8 cellular contexts compared by ENCODE assay signal in the genomic region with DNA sequence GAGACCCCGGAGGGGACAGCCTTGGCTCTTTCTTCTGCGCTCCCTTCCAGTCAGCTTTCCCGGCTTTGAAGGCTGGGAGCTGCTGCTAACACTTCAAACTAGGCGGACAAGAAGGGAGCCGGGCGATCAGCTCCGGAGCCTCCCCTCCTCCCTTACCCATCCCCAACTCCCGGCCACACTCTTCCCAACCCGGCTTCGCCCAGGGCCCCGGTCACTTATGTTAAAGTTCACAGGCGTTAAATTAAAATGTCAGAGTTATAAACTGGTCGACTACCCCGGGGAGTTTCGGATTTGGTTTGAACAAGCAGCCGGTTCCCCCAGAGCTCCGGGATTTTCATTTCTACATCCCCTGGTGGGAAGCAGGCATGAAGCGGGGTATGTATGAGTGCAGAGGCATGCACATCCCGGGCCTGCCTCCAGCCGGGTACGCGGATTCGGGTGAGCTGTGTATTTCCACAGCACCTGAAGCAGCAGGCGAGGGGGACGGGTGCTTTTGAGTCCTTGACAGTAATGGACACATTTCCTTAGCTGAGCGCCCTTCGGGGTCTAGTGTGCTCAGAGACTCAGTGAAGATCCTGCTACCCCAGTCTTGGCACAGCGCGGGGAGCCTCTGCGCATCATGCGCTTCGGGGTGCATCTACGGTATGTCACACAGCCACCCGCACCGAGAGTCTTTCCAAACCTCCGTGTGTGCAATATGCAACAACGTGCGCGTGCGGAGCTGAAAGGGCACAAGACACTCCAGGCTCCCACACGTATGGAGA. TPM values are rescaled to one million over a fixed set of nuclear protein-coding genes. Genes with fewer than 3 reads are reported as not detected.
DNase-seq lines count a peak whose midpoint lies in the region; ATAC-seq, FAIRE-seq and TF ChIP-seq lines count a peak whose summit lies in the region.

No MANE protein-coding gene starts in this region.

- no peaks in the 10 kb centered on the region for H3K9me3 ChIP-seq in effector memory CD4-positive, alpha-beta T cell (ENCODE audit: control insufficient read depth, low read length)

- no peak overlapping the region for H3K27ac ChIP-seq in effector memory CD4-positive, alpha-beta T cell (ENCODE audit: insufficient read depth, low read length, poor library complexity, severe bottlenecking)

- ATAC-seq in left lobe of liver (peak; percentile 20), HG02852 (IDR thresholded peaks at IDR 0.05; ENCODE audit: unreplicated experiment) (no peak)

- no peaks in the 10 kb centered on the region for H3K36me3 ChIP-seq in effector memory CD4-positive, alpha-beta T cell (ENCODE audit: control insufficient read depth, insufficient read depth, low read length)

- DNase-seq in NCI-H2227 (lab: John Stamatoyannopoulos, UW; ENCODE audit: unreplicated experiment) (peak; percentile 48), NCI-H2227 treated with DMSO at 0.1 percent for 48 hours (lab: John Stamatoyannopoulos, UW) (no peak), choroid plexus epithelial cell (ENCODE audit: low read depth) (peak; percentile 34), left lobe of liver (ENCODE audit: low spot score) (no peak), frontal cortex (ENCODE audit: low spot score in 2 of 2) (no peak)
- no peak for DNase-seq in effector memory CD4-positive, alpha-beta T cell

- peaks cover 23% of the 10 kb centered on the region for H3K4me1 Mint-ChIP-seq in stimulated activated naive CD8-positive, alpha-beta T cell treated with anti-CD3 and anti-CD28 coated beads, Interleukin-15, Interleukin-2, amounts not matched to agents 100 ng/mL and 50 ng/mL, for 24 hours (ENCODE audit: low read depth)

- peak overlapping the region; percentile 65 for H3K4me3 ChIP-seq in choroid plexus epithelial cell (ENCODE audit: low read depth, low read length)
- no peak overlapping the region for H3K4me3 ChIP-seq in effector memory CD4-positive, alpha-beta T cell (ENCODE audit: insufficient read depth, low read depth, low read length, poor library complexity, severe bottlenecking)

- no peaks in the 10 kb centered on the region for H3K4me1 ChIP-seq in effector memory CD4-positive, alpha-beta T cell (ENCODE audit: control insufficient read depth, insufficient read depth, low read length, poor library complexity, severe bottlenecking)

- no peaks in the 10 kb centered on the region for H3K36me3 Mint-ChIP-seq in stimulated activated naive CD8-positive, alpha-beta T cell treated with anti-CD3 and anti-CD28 coated beads, Interleukin-15, Interleukin-2, amounts not matched to agents 100 ng/mL and 50 ng/mL, for 24 hours (ENCODE audit: low read depth)

- FAIRE-seq in frontal cortex (lab: Jason Lieb, UNC) = no peak

- peaks cover 12% of the 10 kb centered on the region for H3K27me3 ChIP-seq in effector memory CD4-positive, alpha-beta T cell (replicated peaks; ENCODE audit: control insufficient read depth, insufficient read depth, low read length, poor library complexity, severe bottlenecking)

- peaks cover 53% of the 10 kb centered on the region for H3K27me3 Mint-ChIP-seq in stimulated activated naive CD8-positive, alpha-beta T cell treated with anti-CD3 and anti-CD28 coated beads, Interleukin-15, Interleukin-2, amounts not matched to agents 100 ng/mL and 50 ng/mL, for 24 hours

- no peaks in the 10 kb centered on the region for H3K9me3 Mint-ChIP-seq in stimulated activated naive CD8-positive, alpha-beta T cell treated with anti-CD3 and anti-CD28 coated beads, Interleukin-15, Interleukin-2, amounts not matched to agents 100 ng/mL and 50 ng/mL, for 24 hours

- no peak for TF ChIP-seq CTCF in choroid plexus epithelial cell (conservative IDR thresholded peaks at IDR 0.05; ENCODE audit: low read depth, low read length)

- H3K27ac Mint-ChIP-seq in stimulated activated naive CD8-positive, alpha-beta T cell treated with anti-CD3 and anti-CD28 coated beads, Interleukin-15, Interleukin-2, amounts not matched to agents 100 ng/mL and 50 ng/mL, for 24 hours = no peak overlapping the region

- H3K4me3 Mint-ChIP-seq in stimulated activated naive CD8-positive, alpha-beta T cell treated with anti-CD3 and anti-CD28 coated beads, Interleukin-15, Interleukin-2, amounts not matched to agents 100 ng/mL and 50 ng/mL, for 24 hours = peak overlapping the region; percentile 35

RNA-seq across cellular contexts. Expression of a gene that starts 0.9 kb away (rescaled TPM):
- total RNA-seq in left lobe of liver = 0.86 TPM
- total RNA-seq in frontal cortex = 14.3 TPM

Comparison
In these comparisons a context has a peak if more than half of its experiments do, and no peak if none do; other contexts are left out.
1. DNase-seq: peak in NCI-H2227 (single experiment) and choroid plexus epithelial cell (single experiment); none in NCI-H2227 treated with DMSO at 0.1 percent for 48 hours (single experiment), left lobe of liver (single experiment), effector memory CD4-positive, alpha-beta T cell (0 of 3) and frontal cortex (0 of 2).